21 cellular contexts compared by ENCODE assay signal in genomic region chr6:16367584-16367970, GRCh38.
"Had no signal": no experiment of that assay in that cellular context is flagged by ENCODE, and none has a peak within 500 bp of the region (broad histone marks: within the 10 kb centered on the region; RNA-seq: fewer than 3 reads in every experiment).

No MANE protein-coding gene starts in this region.

- H3K27me3 ChIP-seq: esophagus muscularis mucosa, gastroesophageal sphincter, right lobe of liver, testis, tibial nerve had no signal

- ATAC-seq: gastroesophageal sphincter; left cardiac atrium; lower lobe of right lung; natural killer cell treated with Interleukin-12 subunit alpha and Interleukin-12 subunit beta and Interleukin-15 and Interleukin-18, amount 100 ng/mL, for 72 hours; psoas muscle; stimulated activated effector memory CD8-positive, alpha-beta T cell treated with anti-CD3 and anti-CD28 coated beads, Interleukin-12 subunit alpha, Interleukin-12 subunit beta, amount 100 ng/mL, for 72 hours; stimulated activated naive CD8-positive, alpha-beta T cell treated with anti-CD3 and anti-CD28 coated beads, Interleukin-15, Interleukin-2, amounts not matched to agents 100 U/mL and 50 U/mL, for 24 hours had no signal

- DNase-seq: dermis blood vessel endothelial cell; glutamatergic neuron; immature natural killer cell; kidney; left cardiac atrium; left ventricle myocardium inferior; lower lobe of right lung; midbrain; psoas muscle; retina; right lobe of liver; stimulated activated CD4-positive, alpha-beta T cell treated with anti-CD3 and anti-CD28 coated beads, Interleukin-4, amount 100 ng/mL, for 1 hour; stimulated activated CD8-positive, alpha-beta memory T cell treated with anti-CD3 and anti-CD28 coated beads, Interleukin-4, amount 100 ng/mL, for 48 hours; stimulated activated naive CD8-positive, alpha-beta T cell treated with anti-CD3 and anti-CD28 coated beads, Interleukin-15, Interleukin-2, amounts not matched to agents 100 U/mL and 50 U/mL, for 24 hours; testis had no signal

- H3K4me3 ChIP-seq: esophagus muscularis mucosa, gastroesophageal sphincter, left ventricle myocardium inferior, lower lobe of right lung, psoas muscle, right lobe of liver, testis, tibial nerve had no signal

- H3K79me2 ChIP-seq: parathyroid adenoma had no signal

- H2AFZ ChIP-seq: parathyroid adenoma had no signal

- H3K9ac ChIP-seq: parathyroid adenoma had no signal

- H3K4me1 ChIP-seq: gastroesophageal sphincter, left ventricle myocardium inferior, lower lobe of right lung, parathyroid adenoma, testis, tibial nerve had no signal

- FAIRE-seq: kidney had no signal

- H3K36me3 ChIP-seq: esophagus muscularis mucosa, gastroesophageal sphincter, left ventricle myocardium inferior, lower lobe of right lung, right lobe of liver, tibial nerve had no signal

- H3K9me3 ChIP-seq: esophagus muscularis mucosa, gastroesophageal sphincter, left ventricle myocardium inferior, lower lobe of right lung, psoas muscle, right lobe of liver, testis, tibial nerve had no signal

- H3K27ac ChIP-seq: esophagus muscularis mucosa, gastroesophageal sphincter, left ventricle myocardium inferior, lower lobe of right lung, parathyroid adenoma, psoas muscle, right lobe of liver, testis, tibial nerve had no signal
